In the genomic region with DNA sequence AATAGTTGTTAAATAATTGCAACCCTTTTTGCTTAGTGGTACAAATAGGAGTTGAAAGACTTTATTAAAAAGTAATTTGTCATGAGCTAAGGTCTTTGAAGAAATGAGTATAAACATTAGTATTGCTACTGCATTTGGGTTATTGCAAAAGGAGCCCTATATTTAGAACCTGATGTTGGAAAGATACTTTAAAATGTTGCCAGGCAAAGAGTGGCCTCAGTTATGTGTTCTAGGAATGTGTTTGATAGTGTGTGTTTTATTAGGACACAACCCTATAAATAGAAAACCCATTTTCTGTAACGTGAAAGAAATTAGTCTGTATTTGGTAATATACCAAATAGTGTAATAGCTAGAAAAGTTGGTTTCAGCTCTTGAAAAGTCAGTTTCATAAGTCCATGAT, we compare ENCODE assay signal across 18 cellular contexts.
"Had no signal": no experiment of that assay in that cellular context is flagged by ENCODE, and none has a peak within 500 bp of the region (broad histone marks: within the 10 kb centered on the region; RNA-seq: fewer than 3 reads in every experiment).

No MANE protein-coding gene starts in this region.

- H3K27me3 ChIP-seq: brain microvascular endothelial cell, dorsolateral prefrontal cortex, neural progenitor cell, thyroid gland had no signal

- DNase-seq: activated B cell treated with CpG ODN at 0.5 μM for 24 hours; activated CD4-positive, alpha-beta T cell treated with anti-CD3 and anti-CD28 coated beads for 48 hours; activated CD8-positive, alpha-beta T cell treated with anti-CD3 and anti-CD28 coated beads for 36 hours; activated gamma-delta T cell treated with Interleukin-2 at 50 U/mL for 16 hours; activated naive CD8-positive, alpha-beta T cell treated with anti-CD3 and anti-CD28 coated beads for 36 hours; activated T-cell treated with anti-CD3 and anti-CD28 coated beads, Interleukin-2, amount 50 U/mL, for 48 hours; brain microvascular endothelial cell; dorsolateral prefrontal cortex; endodermal cell; immature natural killer cell; midbrain; naive B cell; stimulated activated CD4-positive, alpha-beta T cell treated with anti-CD3 and anti-CD28 coated beads, Interleukin-2, amount 100 ng/mL, for 48 hours; T-helper 17 cell; thyroid gland had no signal

- H3K27ac Mint-ChIP-seq: activated B cell treated with CpG ODN at 0.5 μM for 24 hours; activated CD8-positive, alpha-beta T cell treated with anti-CD3 and anti-CD28 coated beads for 36 hours; activated naive CD8-positive, alpha-beta T cell treated with anti-CD3 and anti-CD28 coated beads for 36 hours; endodermal cell; immature natural killer cell; neural progenitor cell; stimulated activated memory B cell treated with anti-CD40 and anti-IgM and Interleukin-4, amounts not matched to agents 10 μg/mL and 1 μg/mL and 100 μg/mL, for 72 hours; T-helper 17 cell had no signal

- H3K27me3 Mint-ChIP-seq: activated B cell treated with CpG ODN at 0.5 μM for 24 hours; activated CD8-positive, alpha-beta T cell treated with anti-CD3 and anti-CD28 coated beads for 36 hours; activated naive CD8-positive, alpha-beta T cell treated with anti-CD3 and anti-CD28 coated beads for 36 hours; naive B cell; stimulated activated memory B cell treated with anti-CD40 and anti-IgM and Interleukin-4, amounts not matched to agents 10 μg/mL and 1 μg/mL and 100 μg/mL, for 72 hours; T-helper 17 cell had no signal

- H2AFZ ChIP-seq: neural progenitor cell had no signal

- H3K9ac ChIP-seq: neural progenitor cell had no signal

- H3K4me3 ChIP-seq: dorsolateral prefrontal cortex, lung, neural progenitor cell, thyroid gland had no signal

- H3K27ac ChIP-seq: brain microvascular endothelial cell, dorsolateral prefrontal cortex, neural progenitor cell, thyroid gland had no signal

- H3K36me3 ChIP-seq: brain microvascular endothelial cell, neural progenitor cell had no signal

- H3K9me3 Mint-ChIP-seq: activated B cell treated with CpG ODN at 0.5 μM for 24 hours; activated CD8-positive, alpha-beta T cell treated with anti-CD3 and anti-CD28 coated beads for 36 hours; activated naive CD8-positive, alpha-beta T cell treated with anti-CD3 and anti-CD28 coated beads for 36 hours; endodermal cell; immature natural killer cell; naive B cell; neural progenitor cell; stimulated activated memory B cell treated with anti-CD40 and anti-IgM and Interleukin-4, amounts not matched to agents 10 μg/mL and 1 μg/mL and 100 μg/mL, for 72 hours had no signal

- ATAC-seq: activated CD8-positive, alpha-beta T cell treated with anti-CD3 and anti-CD28 coated beads for 36 hours; stimulated activated memory B cell treated with anti-CD40 and anti-IgM and Interleukin-4, amounts not matched to agents 10 μg/mL and 1 μg/mL and 100 μg/mL, for 72 hours; T-helper 17 cell had no signal

- H3K4me1 ChIP-seq: neural progenitor cell, thyroid gland had no signal

- H3K4me3 Mint-ChIP-seq: activated B cell treated with CpG ODN at 0.5 μM for 24 hours; activated CD8-positive, alpha-beta T cell treated with anti-CD3 and anti-CD28 coated beads for 36 hours; activated naive CD8-positive, alpha-beta T cell treated with anti-CD3 and anti-CD28 coated beads for 36 hours; endodermal cell; immature natural killer cell; naive B cell; neural progenitor cell; stimulated activated memory B cell treated with anti-CD40 and anti-IgM and Interleukin-4, amounts not matched to agents 10 μg/mL and 1 μg/mL and 100 μg/mL, for 72 hours; T-helper 17 cell had no signal

- H3K4me1 Mint-ChIP-seq: endodermal cell, neural progenitor cell had no signal

- H3K4me2 ChIP-seq: neural progenitor cell had no signal

- H3K9me3 ChIP-seq: thyroid gland had no signal
